In the genomic region with DNA sequence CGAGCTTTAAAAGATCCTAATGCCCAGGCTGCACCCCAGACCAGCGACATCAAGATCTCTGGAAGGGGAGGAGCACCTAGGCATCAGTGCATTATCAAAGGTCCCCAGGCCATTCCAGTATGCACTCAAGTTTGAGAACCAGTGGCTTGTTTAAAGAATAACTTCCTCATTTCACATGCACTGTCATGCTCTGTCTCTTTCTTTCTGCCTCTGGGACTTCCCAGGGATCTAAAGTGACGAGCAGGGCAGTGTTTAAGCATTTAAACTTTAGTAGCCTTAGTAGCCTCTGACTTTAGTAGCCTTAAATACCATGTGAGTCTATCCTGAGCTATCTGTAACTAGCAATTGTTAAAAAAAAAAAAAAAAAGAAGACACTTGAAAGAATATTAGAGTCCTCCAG, we compare ENCODE assay signal across 1 cellular context.
TF ChIP-seq lines count a peak whose summit lies in the region.

No MANE protein-coding gene starts in this region.

TF ChIP-seq in HepG2, 621 proteins besides CTCF, POLR2A, EP300 and RAD21 (continued from another document):
- TF ChIP-seq, protein P1, sequence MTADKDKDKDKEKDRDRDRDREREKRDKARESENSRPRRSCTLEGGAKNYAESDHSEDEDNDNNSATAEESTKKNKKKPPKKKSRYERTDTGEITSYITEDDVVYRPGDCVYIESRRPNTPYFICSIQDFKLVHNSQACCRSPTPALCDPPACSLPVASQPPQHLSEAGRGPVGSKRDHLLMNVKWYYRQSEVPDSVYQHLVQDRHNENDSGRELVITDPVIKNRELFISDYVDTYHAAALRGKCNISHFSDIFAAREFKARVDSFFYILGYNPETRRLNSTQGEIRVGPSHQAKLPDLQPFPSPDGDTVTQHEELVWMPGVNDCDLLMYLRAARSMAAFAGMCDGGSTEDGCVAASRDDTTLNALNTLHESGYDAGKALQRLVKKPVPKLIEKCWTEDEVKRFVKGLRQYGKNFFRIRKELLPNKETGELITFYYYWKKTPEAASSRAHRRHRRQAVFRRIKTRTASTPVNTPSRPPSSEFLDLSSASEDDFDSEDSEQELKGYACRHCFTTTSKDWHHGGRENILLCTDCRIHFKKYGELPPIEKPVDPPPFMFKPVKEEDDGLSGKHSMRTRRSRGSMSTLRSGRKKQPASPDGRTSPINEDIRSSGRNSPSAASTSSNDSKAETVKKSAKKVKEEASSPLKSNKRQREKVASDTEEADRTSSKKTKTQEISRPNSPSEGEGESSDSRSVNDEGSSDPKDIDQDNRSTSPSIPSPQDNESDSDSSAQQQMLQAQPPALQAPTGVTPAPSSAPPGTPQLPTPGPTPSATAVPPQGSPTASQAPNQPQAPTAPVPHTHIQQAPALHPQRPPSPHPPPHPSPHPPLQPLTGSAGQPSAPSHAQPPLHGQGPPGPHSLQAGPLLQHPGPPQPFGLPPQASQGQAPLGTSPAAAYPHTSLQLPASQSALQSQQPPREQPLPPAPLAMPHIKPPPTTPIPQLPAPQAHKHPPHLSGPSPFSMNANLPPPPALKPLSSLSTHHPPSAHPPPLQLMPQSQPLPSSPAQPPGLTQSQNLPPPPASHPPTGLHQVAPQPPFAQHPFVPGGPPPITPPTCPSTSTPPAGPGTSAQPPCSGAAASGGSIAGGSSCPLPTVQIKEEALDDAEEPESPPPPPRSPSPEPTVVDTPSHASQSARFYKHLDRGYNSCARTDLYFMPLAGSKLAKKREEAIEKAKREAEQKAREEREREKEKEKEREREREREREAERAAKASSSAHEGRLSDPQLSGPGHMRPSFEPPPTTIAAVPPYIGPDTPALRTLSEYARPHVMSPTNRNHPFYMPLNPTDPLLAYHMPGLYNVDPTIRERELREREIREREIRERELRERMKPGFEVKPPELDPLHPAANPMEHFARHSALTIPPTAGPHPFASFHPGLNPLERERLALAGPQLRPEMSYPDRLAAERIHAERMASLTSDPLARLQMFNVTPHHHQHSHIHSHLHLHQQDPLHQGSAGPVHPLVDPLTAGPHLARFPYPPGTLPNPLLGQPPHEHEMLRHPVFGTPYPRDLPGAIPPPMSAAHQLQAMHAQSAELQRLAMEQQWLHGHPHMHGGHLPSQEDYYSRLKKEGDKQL (CRISPR knock-in tag; IDR thresholded peaks at IDR 0.05; ENCODE audit: low read depth), result no peak
- no peak for TF ChIP-seq ZNF556 (CRISPR knock-in tag; IDR thresholded peaks at IDR 0.05; ENCODE audit: borderline replicate concordance)
- no peak for TF ChIP-seq MAFK (conservative IDR thresholded peaks at IDR 0.05 in 1 of 2, IDR thresholded peaks at IDR 0.05 in 1 of 2; ENCODE audit: low read length in 2 of 2)
- no peak for TF ChIP-seq ZNF24 (IDR thresholded peaks at IDR 0.05)
- no peak for TF ChIP-seq ZNF543 (CRISPR knock-in tag; IDR thresholded peaks at IDR 0.05)
- peak; percentile 22 for TF ChIP-seq TEAD3 (CRISPR knock-in tag; optimal IDR thresholded peaks at IDR 0.05; ENCODE audit: borderline replicate concordance)
- TF ChIP-seq ELF3 (CRISPR knock-in tag; IDR thresholded peaks at IDR 0.05), result peak; percentile 55
TF ChIP-seq in HepG2: peak in this region for 2.
